ENCODE assay signal across 9 cellular contexts in genomic region chr7:74284781-74285259, GRCh38. TPM values are rescaled to one million over a fixed set of nuclear protein-coding genes. Genes with fewer than 3 reads are reported as not detected.
DNase-seq lines count a peak whose midpoint lies in the region; ATAC-seq and TF ChIP-seq lines count a peak whose summit lies in the region.
"Had no signal": no experiment of that assay in that cellular context is flagged by ENCODE, and none has a peak within 500 bp of the region (broad histone marks: within the 10 kb centered on the region; RNA-seq: fewer than 3 reads in every experiment).

No MANE protein-coding gene starts in this region.

- peaks cover 36% of the 10 kb centered on the region for H3K4me1 Mint-ChIP-seq in neural progenitor cell

- ATAC-seq in HG02610 (IDR thresholded peaks at IDR 0.05; ENCODE audit: unreplicated experiment): peak; percentile 53

- H3K4me1 ChIP-seq in Peyer's patch (peaks cover 8 to 59% (median 13%) of the 10 kb centered on the region in 4 donors), neural progenitor cell (peaks cover 14% of the 10 kb centered on the region), breast epithelium (peaks cover 0 to 3% of the 10 kb centered on the region in 2 donors)

- H3K4me3 ChIP-seq in Peyer's patch: no peak overlapping the region
- H3K4me3 ChIP-seq in neural progenitor cell: no peak overlapping the region
- no peak overlapping the region for H3K4me3 ChIP-seq in breast epithelium

- H3K4me2 ChIP-seq in neural progenitor cell: peak overlapping the region; percentile 35

- H3K36me3 ChIP-seq in Peyer's patch: no peaks in the 10 kb centered on the region
- H3K36me3 ChIP-seq in neural progenitor cell: no peaks in the 10 kb centered on the region
- no peaks in the 10 kb centered on the region for H3K36me3 ChIP-seq in breast epithelium

- no peak overlapping the region for H3K4me3 Mint-ChIP-seq in neural progenitor cell

- no peak overlapping the region for H2AFZ ChIP-seq in neural progenitor cell (replicated peaks)

- peaks cover 17% of the 10 kb centered on the region for H3K27me3 Mint-ChIP-seq in neural progenitor cell (ENCODE audit: insufficient read depth, low read depth)

- DNase-seq in DMS153 (lab: John Stamatoyannopoulos, UW): peak; percentile 14
- no peak for DNase-seq in DMS153 treated with DMSO at 0.1 percent for 48 hours (lab: John Stamatoyannopoulos, UW; ENCODE audit: unreplicated experiment)
- DNase-seq in Peyer's patch: peak in 2 of 3 donors; percentile 86 to 90
- DNase-seq in neural progenitor cell (ENCODE audit: low spot score): peak; percentile 74
- DNase-seq in GDM1 (lab: John Stamatoyannopoulos, UW): no peak
- DNase-seq in SIG-M5 (lab: John Stamatoyannopoulos, UW): no peak
- DNase-seq in breast epithelium (ENCODE audit: low spot score in 2 of 2): no peak

- no peaks in the 10 kb centered on the region for H3K79me2 ChIP-seq in neural progenitor cell (ENCODE audit: low read depth)

- H3K9ac ChIP-seq in neural progenitor cell: no peak overlapping the region

- H3K27me3 ChIP-seq in Peyer's patch: no peaks in the 10 kb centered on the region
- peaks cover 69% of the 10 kb centered on the region for H3K27me3 ChIP-seq in neural progenitor cell
- no peaks in the 10 kb centered on the region for H3K27me3 ChIP-seq in breast epithelium

- H3K27ac Mint-ChIP-seq in neural progenitor cell: no peak overlapping the region

- TF ChIP-seq POLR2A in Peyer's patch (IDR thresholded peaks at IDR 0.05) (peak; percentile 19 to 64), breast epithelium (IDR thresholded peaks at IDR 0.05) (no peak)

- H4K20me1 ChIP-seq in neural progenitor cell (ENCODE audit: low read depth): peaks cover 3% of the 10 kb centered on the region

- H3K9me3 Mint-ChIP-seq in neural progenitor cell: no peaks in the 10 kb centered on the region

- TF ChIP-seq CTCF in Peyer's patch (IDR thresholded peaks at IDR 0.05) (peak in 1 of 6 experiments; percentile 12), neural progenitor cell (IDR thresholded peaks at IDR 0.05) (no peak), breast epithelium (IDR thresholded peaks at IDR 0.05) (no peak)

- H3F3A ChIP-seq in neural progenitor cell (ENCODE audit: low read depth): peaks cover 34% of the 10 kb centered on the region

- no peaks in the 10 kb centered on the region for H3K36me3 Mint-ChIP-seq in neural progenitor cell

- intact Hi-C loops in breast epithelium (cut with DNase I; ENCODE audit: low total_unique reads): no loop called here

- H3K9me3 ChIP-seq in Peyer's patch: no peaks in the 10 kb centered on the region
- no peaks in the 10 kb centered on the region for H3K9me3 ChIP-seq in neural progenitor cell (ENCODE audit: low read depth)
- no peaks in the 10 kb centered on the region for H3K9me3 ChIP-seq in breast epithelium

- H3K27ac ChIP-seq in Peyer's patch (peak overlapping the region; percentile 10 to 87 (median 80)), neural progenitor cell (no peak overlapping the region), breast epithelium (no peak overlapping the region)
- H3K27ac ChIP-seq: VCaP had no signal

RNA-seq across cellular contexts. Expression of gene CLIP2, which starts 4.4 kb away (rescaled TPM):
- 100 to 1,000 TPM in 1 of 4 donors, 10 to 100 TPM in 3; 35.4 to 212 (median 76.6) TPM for total RNA-seq in Peyer's patch
- 7.5 and 29.6 TPM in 2 replicates for total RNA-seq in neural progenitor cell (ENCODE audit: low replicate concordance)
- 10 to 100 TPM in 2 of 3 donors, 1 to 10 TPM in 1; 7.3 to 20.3 (median 13.0) TPM for total RNA-seq in breast epithelium

RNA-seq across cellular contexts. Expression of gene RFC2, which starts 30.6 kb away (rescaled TPM):
- total RNA-seq in Peyer's patch: 10 to 100 TPM in 1 of 4 donors, 1 to 10 TPM in 3; 5.8 to 23.1 (median 7.3) TPM
- 66.0 and 71.3 TPM in 2 replicates for total RNA-seq in neural progenitor cell (ENCODE audit: low replicate concordance)
- 10 to 100 TPM; 15.4 to 25.6 (median 17.1) TPM for total RNA-seq in breast epithelium

Comparison
In these comparisons a context has a peak if more than half of its experiments do, and no peak if none do; other contexts are left out.
1. DNase-seq: peak in DMS153 (single experiment), Peyer's patch (2 of 3) and neural progenitor cell (single experiment); none in DMS153 treated with DMSO at 0.1 percent for 48 hours (single experiment), GDM1 (single experiment), SIG-M5 (single experiment) and breast epithelium (0 of 2).
2. H3K27ac ChIP-seq: peak in Peyer's patch (4 of 4); none in neural progenitor cell (single experiment) and breast epithelium (0 of 2).